20 cellular contexts compared by ENCODE assay signal in genomic region chrX:25034889-25035288, GRCh38. TPM values are rescaled to one million over a fixed set of nuclear protein-coding genes. Genes with fewer than 3 reads are reported as not detected.
DNase-seq lines count a peak whose midpoint lies in the region; ATAC-seq, FAIRE-seq and TF ChIP-seq lines count a peak whose summit lies in the region.
"Had no signal": no experiment of that assay in that cellular context is flagged by ENCODE, and none has a peak within 500 bp of the region (broad histone marks: within the 10 kb centered on the region; RNA-seq: fewer than 3 reads in every experiment).

No MANE protein-coding gene starts in this region.

- ATAC-seq in HepG2 = peak; percentile 41; the same call in 2 of the 3 replicates
- ATAC-seq: activated T-cell treated with anti-CD3 and anti-CD28 coated beads, Interleukin-2, amount 50 U/mL, for 72 hours; stimulated activated naive CD8-positive, alpha-beta T cell treated with anti-CD3 and anti-CD28 coated beads, Interleukin-15, Interleukin-2, amounts not matched to agents 100 U/mL and 50 U/mL, for 24 hours had no signal

- H3K9me3 ChIP-seq in HepG2 (ENCODE audit: low read length) = no peaks in the 10 kb centered on the region
- no peaks in the 10 kb centered on the region for H3K9me3 ChIP-seq in transverse colon

- in situ Hi-C loops in HepG2 (cut with HindIII; ENCODE audit: extremely low pct_ligation_motif_present, low pct_unique_long_range_greater_than_20kb) (loop anchor here (10.0 kb wide), 1 partner anchor 110 kb away; no protein-coding TSS in a partner anchor), ACHN (cut with HindIII; ENCODE audit: low pct_ligation_motif_present, low pct_unique_long_range_greater_than_20kb, low sequenced_read_pairs) (no loop called here), transverse colon (cut with MboI; ENCODE audit: low pct_ligation_motif_present in 1 of 4, low pct_unique_long_range_greater_than_20kb in 1 of 4, low sequenced_read_pairs in 3 of 4) (no loop called here)

- CTCF ChIA-PET in HepG2 (lab: Yijun Ruan, JAX; ENCODE audit: low intra/inter-chr PET ratio, low total read pairs) = interaction anchor here (0.8 kb wide), 1 partner anchor 110 kb away, joined by 3 read pairs; no protein-coding TSS in a partner anchor

- H3K27me3 ChIP-seq in HepG2 (ENCODE audit: control insufficient read depth in 1 of 2, insufficient read depth in 2 of 2, low read length in 2 of 2) = no peaks in the 10 kb centered on the region
- no peaks in the 10 kb centered on the region for H3K27me3 ChIP-seq in transverse colon

- intact Hi-C loops in HepG2 (cut with micrococcal nuclease; ENCODE audit: unreplicated experiment) (no loop called here), transverse colon (cut with DNase I; ENCODE audit: low total_unique reads) (no loop called here)

- no peak for FAIRE-seq in HepG2 (lab: Jason Lieb, UNC)
- FAIRE-seq: bronchial epithelial cell, G401.6 had no signal

- TF ChIP-seq POLR2A in HepG2 (IDR thresholded peaks at IDR 0.05; ENCODE audit: insufficient read depth in 1 of 2, low read depth in 2 of 2, low read length in 2 of 2) (no peak), transverse colon (IDR thresholded peaks at IDR 0.05) (no peak)

- peak; percentile 53 for DNase-seq in ELF-1 (ENCODE audit: low read depth, low spot score)
- peak; percentile 61 for DNase-seq in LHCN-M2 (ENCODE audit: low read depth)
- DNase-seq in cardiac fibroblast (ENCODE audit: low read depth in 2 of 2) = peak; percentile 13 to 22
- DNase-seq in HepG2 (ENCODE audit: low spot score) = peak; percentile 4
- no peak for DNase-seq in ACHN
- DNase-seq in transverse colon = no peak
- DNase-seq in activated naive CD4-positive, alpha-beta T cell (lab: John Stamatoyannopoulos, UW) = no peak
- DNase-seq in activated naive CD4-positive, alpha-beta T cell treated with anti-CD3 and anti-CD28 coated beads, Interleukin-2, amount 50 U/mL, for 16 hours = no peak
- DNase-seq: activated CD4-positive, alpha-beta T cell treated with anti-CD3 and anti-CD28 coated beads for 48 hours; activated T-cell treated with anti-CD3 and anti-CD28 coated beads, Interleukin-2, amount 50 U/mL, for 72 hours; Karpas-422; NCI-H2081 treated with DMSO at 0.1 percent for 48 hours; stimulated activated CD4-positive, alpha-beta T cell treated with anti-CD3 and anti-CD28 coated beads, Interleukin-4, amount 100 ng/mL, for 4 hours; stimulated activated naive CD8-positive, alpha-beta T cell treated with anti-CD3 and anti-CD28 coated beads, Interleukin-15, Interleukin-2, amounts not matched to agents 100 U/mL and 50 U/mL, for 24 hours; T-helper 1 cell had no signal

- TF ChIP-seq RAD21 in HepG2 (CRISPR knock-in tag; IDR thresholded peaks at IDR 0.05) = no peak

- no peak for TF ChIP-seq EP300 in HepG2 (IDR thresholded peaks at IDR 0.05; ENCODE audit: low read depth in 2 of 2, low read length in 2 of 2)
- no peak for TF ChIP-seq EP300 in HepG2 (CRISPR knock-in tag; IDR thresholded peaks at IDR 0.05; ENCODE audit: borderline replicate concordance)
- no peak for TF ChIP-seq EP300 in transverse colon (IDR thresholded peaks at IDR 0.05; ENCODE audit: low read depth)

- H3K79me2 ChIP-seq in HepG2 (ENCODE audit: insufficient read depth, low read length) = no peaks in the 10 kb centered on the region

- TF ChIP-seq CTCF in cardiac fibroblast (IDR thresholded peaks at IDR 0.05; ENCODE audit: low read depth, low read length) (peak; percentile 9), HepG2 (CRISPR knock-in tag; IDR thresholded peaks at IDR 0.05) (peak; percentile 38), transverse colon (IDR thresholded peaks at IDR 0.05) (no peak)

- WGBS in HepG2 (ENCODE audit: low lambda C conversion rate) = 8% methylated on average over 3 of the region's 3 CpGs
- 90% methylated on average over 3 of the region's 3 CpGs; no CpG with 5 or more reads in 1 of the 2 donors for WGBS in transverse colon (ENCODE audit: low coverage in 1 of 2), 2 donors

- H3K36me3 ChIP-seq in HepG2 (replicated peaks in 1 of 2; ENCODE audit: control insufficient read depth in 1 of 2, insufficient read depth in 2 of 2, low read length in 2 of 2) = no peaks in the 10 kb centered on the region
- H3K36me3 ChIP-seq in transverse colon = no peaks in the 10 kb centered on the region
- H3K36me3 ChIP-seq: BLaER1 had no signal

- no peak overlapping the region for H3K9ac ChIP-seq in HepG2 (ENCODE audit: insufficient read depth, low read depth, low read length)
- H3K9ac ChIP-seq: BLaER1 had no signal

- no peak overlapping the region for H3K4me3 ChIP-seq in cardiac fibroblast (replicated peaks in 1 of 2; ENCODE audit: low read depth in 2 of 2, low read length in 2 of 2)
- no peak overlapping the region for H3K4me3 ChIP-seq in HepG2 (replicated peaks in 1 of 3; ENCODE audit: insufficient read depth in 1 of 3, low read depth in 2 of 3, low read length in 3 of 3)
- H3K4me3 ChIP-seq in transverse colon = no peak overlapping the region
- H3K4me3 ChIP-seq: BLaER1 had no signal

- no peak overlapping the region for H3K4me2 ChIP-seq in HepG2 (ENCODE audit: low read depth, low read length)
- H3K4me2 ChIP-seq: BLaER1 had no signal

- H2AFZ ChIP-seq in HepG2 (ENCODE audit: low read length) = no peak overlapping the region

- POLR2A ChIA-PET in HepG2 (lab: Yijun Ruan, JAX) = no interaction called here

- no TSS peak for BruUV-seq in HepG2 (replicated peaks; lab: Mats Ljungman, UMichigan)

- H3K4me1 ChIP-seq in HepG2 (ENCODE audit: insufficient read depth, low read length) (no peaks in the 10 kb centered on the region), transverse colon (no peaks in the 10 kb centered on the region)
- H3K4me1 ChIP-seq: BLaER1 had no signal

- H4K20me1 ChIP-seq in HepG2 (ENCODE audit: insufficient read depth, low read length) = no peaks in the 10 kb centered on the region
- H4K20me1 ChIP-seq: BLaER1 had no signal

- no peak overlapping the region for H3K27ac ChIP-seq in HepG2 (ENCODE audit: extremely low read length, insufficient read depth, low read length)
- no peak overlapping the region for H3K27ac ChIP-seq in transverse colon
- H3K27ac ChIP-seq: BLaER1 had no signal

TF ChIP-seq in HepG2, 621 proteins besides CTCF, POLR2A, EP300 and RAD21:
- TF ChIP-seq STAG1 (CRISPR knock-in tag; IDR thresholded peaks at IDR 0.05) = peak; percentile 46
- TF ChIP-seq ZNF512 (CRISPR knock-in tag; IDR thresholded peaks at IDR 0.05) = no peak

RNA-seq across cellular contexts. Expression of gene ARX, which starts 19.1 kb away (rescaled TPM):
- total RNA-seq in LHCN-M2 (2014; rRNA removed) (0.06 TPM in 1 of 2 replicates, not detected in the other), HepG2 (2016; rRNA removed; fragmentation: Illumina TruSeq; extraction: Trizol) (not detected in 2 replicates), transverse colon (not detected)
- 0.02 TPM for polyA plus RNA-seq in LHCN-M2 (2012)
- not detected in 2 replicates for total RNA-seq in HepG2 (2016; cell fraction: cytosol; rRNA removed; fragmentation: Illumina TruSeq; extraction: Trizol; ENCODE audit: low read depth)
- total RNA-seq in HepG2 (2016; cell fraction: insoluble cytoplasmic fraction; rRNA removed; fragmentation: Illumina TruSeq; extraction: Trizol) = not detected in 2 replicates
- total RNA-seq in HepG2 (2016; cell fraction: membrane; rRNA removed; fragmentation: Illumina TruSeq; extraction: Trizol) = not detected in 2 replicates
- total RNA-seq in HepG2 (2016; cell fraction: nucleus; rRNA removed; fragmentation: Illumina TruSeq; extraction: Trizol) = not detected in 2 replicates
- polyA plus RNA-seq in HepG2 (2011; rRNA removed) = not detected in 2 replicates
- not detected in 2 replicates for polyA plus RNA-seq in HepG2 (2011; cell fraction: cytosol; rRNA removed)
- polyA plus RNA-seq in HepG2 (2011; cell fraction: nucleus; rRNA removed) = not detected in 2 replicates
- not detected in 2 replicates for polyA plus RNA-seq in HepG2 (2012)
- polyA plus RNA-seq in HepG2 (2016; cell fraction: cytosol; fragmentation: Illumina TruSeq; extraction: Trizol; ENCODE audit: low read depth) = not detected in 2 replicates
- polyA plus RNA-seq in HepG2 (2016; cell fraction: insoluble cytoplasmic fraction; fragmentation: Illumina TruSeq; extraction: Trizol; ENCODE audit: low read depth) = not detected in 2 replicates
- polyA plus RNA-seq in HepG2 (2016; cell fraction: membrane; fragmentation: Illumina TruSeq; extraction: Trizol; ENCODE audit: low read depth) = not detected in 2 replicates
- not detected in 2 replicates for polyA plus RNA-seq in HepG2 (2016; cell fraction: nucleus; fragmentation: Illumina TruSeq; extraction: Trizol; ENCODE audit: insufficient read depth, low read depth)
- polyA minus RNA-seq in HepG2 (2011; rRNA and poly(A)+ RNA removed; ENCODE audit: low replicate concordance) = not detected in 2 replicates
- polyA minus RNA-seq in HepG2 (2011; cell fraction: cytosol; rRNA and poly(A)+ RNA removed) = not detected in 2 replicates
- not detected in 2 replicates for polyA minus RNA-seq in HepG2 (2011; cell fraction: nucleus; rRNA and poly(A)+ RNA removed)
- total RNA-seq: activated T-cell treated with anti-CD3 and anti-CD28 coated beads, Interleukin-2, amount 50 U/mL, for 72 hours; bronchial epithelial cell; mesenteric fat pad; pulmonary artery endothelial cell had no signal

Comparison
In these comparisons a context has a peak if more than half of its experiments do, and no peak if none do; other contexts are left out.
1. DNase-seq: peak in ELF-1 (single experiment), LHCN-M2 (single experiment), cardiac fibroblast (2 of 2) and HepG2 (single experiment); none in ACHN (single experiment), transverse colon (single experiment), activated naive CD4-positive, alpha-beta T cell (0 of 4) and activated naive CD4-positive, alpha-beta T cell treated with anti-CD3 and anti-CD28 coated beads, Interleukin-2, amount 50 U/mL, for 16 hours (single experiment).
2. CTCF ChIP-seq: peak in cardiac fibroblast (single experiment) and HepG2 (single experiment); none in transverse colon (0 of 5).